Comparison of ENCODE assay signal across 11 cellular contexts in the genomic region with DNA sequence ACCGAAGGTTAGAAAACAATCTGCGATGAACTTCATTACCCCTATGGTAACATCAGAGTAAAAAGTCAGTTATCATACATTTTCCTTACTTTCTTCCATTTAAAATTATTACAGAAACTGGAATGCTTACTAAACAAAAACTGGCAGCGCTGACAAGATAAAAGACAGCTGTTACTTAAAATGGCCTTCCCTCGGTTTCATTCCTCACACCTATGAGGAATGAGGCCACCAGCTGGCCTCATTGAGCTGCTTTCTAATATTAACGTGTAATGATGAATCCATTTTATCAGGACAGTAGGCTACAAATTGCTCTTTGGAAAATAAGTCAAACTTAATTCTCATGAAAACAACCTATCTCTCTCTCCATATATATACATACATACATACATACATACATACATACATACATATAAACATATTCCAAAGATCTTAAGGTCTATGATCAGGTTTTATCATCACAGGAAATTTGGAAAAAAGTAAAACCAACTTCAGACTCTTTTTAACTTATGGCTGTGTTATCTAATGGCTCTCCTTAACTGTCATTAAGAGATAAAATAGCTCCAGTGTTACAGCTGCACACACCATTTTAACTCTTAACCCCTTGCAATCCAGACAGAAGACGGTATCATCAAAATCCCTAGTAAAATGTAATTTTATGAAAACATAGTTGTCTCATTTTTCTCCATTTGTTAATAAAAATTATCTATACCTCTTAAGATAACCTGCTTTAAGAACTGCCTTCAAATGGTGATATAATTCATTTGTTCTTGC. TPM values are rescaled to one million over a fixed set of nuclear protein-coding genes. Genes with fewer than 3 reads are reported as not detected.
DNase-seq lines count a peak whose midpoint lies in the region; ATAC-seq and TF ChIP-seq lines count a peak whose summit lies in the region.
"Had no signal": no experiment of that assay in that cellular context is flagged by ENCODE, and none has a peak within 500 bp of the region (broad histone marks: within the 10 kb centered on the region; RNA-seq: fewer than 3 reads in every experiment).

No MANE protein-coding gene starts in this region.

- H3K79me2 ChIP-seq in hepatocyte = peaks cover 92% of the 10 kb centered on the region

- no peak for DNase-seq in cardiac muscle cell (ENCODE audit: low read depth in 1 of 2, low spot score in 1 of 2)
- DNase-seq in left cardiac atrium = no peak
- no peak for DNase-seq in activated naive CD8-positive, alpha-beta T cell treated with anti-CD3 and anti-CD28 coated beads, Interleukin-2, amount 10 ng/mL, durations not matched to agents 7 days and 5 days
- DNase-seq in hepatocyte (ENCODE audit: low spot score) = no peak
- no peak for DNase-seq in NCI-H1092 treated with DMSO at 0.1 percent for 48 hours (lab: John Stamatoyannopoulos, UW)
- no peak for DNase-seq in SIG-M5 (lab: John Stamatoyannopoulos, UW)
- DNase-seq in NCI-H1105 treated with DMSO at 0.1 percent for 48 hours (lab: John Stamatoyannopoulos, UW) = no peak
- DNase-seq: COR-L47, NCI-H146 had no signal

- no peaks in the 10 kb centered on the region for H3K27me3 Mint-ChIP-seq in activated naive CD8-positive, alpha-beta T cell treated with anti-CD3 and anti-CD28 coated beads, Interleukin-2, amount 10 ng/mL, durations not matched to agents 7 days and 5 days

- ATAC-seq in left cardiac atrium = no peak
- no peak for ATAC-seq in activated naive CD8-positive, alpha-beta T cell treated with anti-CD3 and anti-CD28 coated beads, Interleukin-2, amount 10 ng/mL, durations not matched to agents 7 days and 5 days (ENCODE audit: low read depth)

- peaks cover 48% of the 10 kb centered on the region for H3K4me1 ChIP-seq in cardiac muscle cell (ENCODE audit: low read depth)
- H3K4me1 ChIP-seq in hepatocyte (ENCODE audit: insufficient read depth) = peaks cover 24% of the 10 kb centered on the region
- H3K4me1 ChIP-seq in subcutaneous abdominal adipose tissue (ENCODE audit: control insufficient read depth in 5 of 5, insufficient read depth in 5 of 5, low read length in 5 of 5) = peaks cover 3 to 53% (median 50%) of the 10 kb centered on the region in 5 donors

- intact Hi-C loops in left cardiac atrium (cut with DNase I) = no loop called here

- peak overlapping the region; percentile 83 for H3K4me2 ChIP-seq in hepatocyte

- H3K27ac Mint-ChIP-seq in activated naive CD8-positive, alpha-beta T cell treated with anti-CD3 and anti-CD28 coated beads, Interleukin-2, amount 10 ng/mL, durations not matched to agents 7 days and 5 days = peak overlapping the region; percentile 69

- peaks cover 59% of the 10 kb centered on the region for H3K36me3 Mint-ChIP-seq in activated naive CD8-positive, alpha-beta T cell treated with anti-CD3 and anti-CD28 coated beads, Interleukin-2, amount 10 ng/mL, durations not matched to agents 7 days and 5 days

- POLR2A ChIA-PET in activated naive CD8-positive, alpha-beta T cell treated with anti-CD3 and anti-CD28 coated beads, Interleukin-2, amount 10 ng/mL, durations not matched to agents 7 days and 5 days (lab: Charles Lee) = interaction anchor here (0.9 to 2.4 kb wide), 3 partner anchors 20 to 480 kb away, joined by 3 to 17 read pairs (median 3); a partner anchor contains a TSS

- H3K9me3 Mint-ChIP-seq in activated naive CD8-positive, alpha-beta T cell treated with anti-CD3 and anti-CD28 coated beads, Interleukin-2, amount 10 ng/mL, durations not matched to agents 7 days and 5 days = no peaks in the 10 kb centered on the region

- H3K4me3 ChIP-seq in cardiac muscle cell (peak overlapping the region; percentile 23), hepatocyte (no peak overlapping the region), subcutaneous abdominal adipose tissue (ENCODE audit: low read depth in 1 of 5, low read length in 5 of 5) (peak overlapping the region; percentile 21 to 99 (median 50))
- H3K4me3 ChIP-seq: lung had no signal

- H3K4me3 Mint-ChIP-seq in activated naive CD8-positive, alpha-beta T cell treated with anti-CD3 and anti-CD28 coated beads, Interleukin-2, amount 10 ng/mL, durations not matched to agents 7 days and 5 days = peak overlapping the region; percentile 83

- no peaks in the 10 kb centered on the region for H3K27me3 ChIP-seq in cardiac muscle cell
- no peaks in the 10 kb centered on the region for H3K27me3 ChIP-seq in hepatocyte
- no peaks in the 10 kb centered on the region for H3K27me3 ChIP-seq in subcutaneous abdominal adipose tissue (ENCODE audit: control insufficient read depth in 5 of 5, insufficient read depth in 4 of 5, low read length in 5 of 5)

- H3K9ac ChIP-seq in subcutaneous abdominal adipose tissue (ENCODE audit: low read length in 5 of 5) = peak overlapping the region in 4 of 5 donors; percentile 31 to 100 (median 53)

- H3K27ac ChIP-seq in cardiac muscle cell (peak overlapping the region; percentile 11), hepatocyte (no peak overlapping the region), subcutaneous abdominal adipose tissue (ENCODE audit: low read depth, low read length) (peak overlapping the region; percentile 100)

- H3K4me1 Mint-ChIP-seq in activated naive CD8-positive, alpha-beta T cell treated with anti-CD3 and anti-CD28 coated beads, Interleukin-2, amount 10 ng/mL, durations not matched to agents 7 days and 5 days = peaks cover 48% of the 10 kb centered on the region

- TF ChIP-seq CTCF in cardiac muscle cell (IDR thresholded peaks at IDR 0.05; ENCODE audit: low read depth, low read length) (no peak), hepatocyte (IDR thresholded peaks at IDR 0.05; ENCODE audit: poor library complexity) (no peak)

- H3K9me3 ChIP-seq in cardiac muscle cell (ENCODE audit: low read depth) = no peaks in the 10 kb centered on the region
- no peaks in the 10 kb centered on the region for H3K9me3 ChIP-seq in hepatocyte (ENCODE audit: low read depth)
- no peaks in the 10 kb centered on the region for H3K9me3 ChIP-seq in subcutaneous abdominal adipose tissue (ENCODE audit: control insufficient read depth in 5 of 5, low read length in 5 of 5)

- 64% methylated on average over 6 of the region's 6 CpGs for WGBS in hepatocyte (ENCODE audit: low lambda C conversion rate, missing lambda C conversion rate)

- no peaks in the 10 kb centered on the region for H3K9me2 ChIP-seq in hepatocyte (replicated peaks; ENCODE audit: insufficient read depth)

- peaks cover 92% of the 10 kb centered on the region for H4K20me1 ChIP-seq in hepatocyte (ENCODE audit: insufficient read depth, poor library complexity, severe bottlenecking)

- H2AFZ ChIP-seq in hepatocyte = no peak overlapping the region

- H3K36me3 ChIP-seq in cardiac muscle cell (peaks cover 84% of the 10 kb centered on the region), hepatocyte (replicated peaks; ENCODE audit: insufficient read depth, low read depth) (peaks cover 13% of the 10 kb centered on the region), subcutaneous abdominal adipose tissue (ENCODE audit: control insufficient read depth in 5 of 5, insufficient read depth in 5 of 5, low read length in 5 of 5) (peaks cover 76 to 91% (median 82%) of the 10 kb centered on the region in 5 donors)

RNA-seq across cellular contexts. Expression of a gene that starts 5.2 kb away (rescaled TPM):
- total RNA-seq in cardiac muscle cell (142 and 223 TPM in 2 replicates), left cardiac atrium (10 to 100 TPM; 44.9 to 64.2 TPM), hepatocyte (300 and 338 TPM in 2 replicates)
- polyA plus RNA-seq in cardiac muscle cell (87.6 and 101 TPM in 2 replicates), hepatocyte (125 and 172 TPM in 2 replicates)
- 100 to 1,000 TPM; 276 to 280 TPM for total RNA-seq in activated naive CD8-positive, alpha-beta T cell treated with anti-CD3 and anti-CD28 coated beads, Interleukin-2, amount 10 ng/mL, durations not matched to agents 7 days and 5 days
